In genomic region chr1:89274431-89274857, GRCh38 we compare ENCODE assay signal across 9 cellular contexts. TPM values are rescaled to one million over a fixed set of nuclear protein-coding genes. Genes with fewer than 3 reads are reported as not detected.
DNase-seq lines count a peak whose midpoint lies in the region; ATAC-seq and TF ChIP-seq lines count a peak whose summit lies in the region.
"Had no signal": no experiment of that assay in that cellular context is flagged by ENCODE, and none has a peak within 500 bp of the region (broad histone marks: within the 10 kb centered on the region; RNA-seq: fewer than 3 reads in every experiment).

No MANE protein-coding gene starts in this region.

- H3K79me2 ChIP-seq in mammary epithelial cell (ENCODE audit: insufficient read depth, low read length) (no peaks in the 10 kb centered on the region), smooth muscle cell (ENCODE audit: low read depth) (no peaks in the 10 kb centered on the region)

- TF ChIP-seq CTCF in CD4-positive, alpha-beta T cell (IDR thresholded peaks at IDR 0.05) = no peak
- TF ChIP-seq CTCF in mammary epithelial cell (conservative IDR thresholded peaks at IDR 0.05 in 1 of 2, IDR thresholded peaks at IDR 0.05 in 1 of 2; ENCODE audit: extremely low read depth in 1 of 2, insufficient read depth in 1 of 2, low read depth in 1 of 2, low read length in 2 of 2) = no peak
- no peak for TF ChIP-seq CTCF in GM10248 (IDR thresholded peaks at IDR 0.05; ENCODE audit: control extremely low read depth, extremely low read depth, low read depth, missing control alignments)
- no peak for TF ChIP-seq CTCF in smooth muscle cell (IDR thresholded peaks at IDR 0.05; ENCODE audit: borderline replicate concordance, insufficient read depth, poor library complexity, severe bottlenecking)

- peak overlapping the region; percentile 46 for H2AFZ ChIP-seq in mammary epithelial cell (ENCODE audit: low read depth, low read length)
- no peak overlapping the region for H2AFZ ChIP-seq in smooth muscle cell (ENCODE audit: low read depth)

- in situ Hi-C loops in mammary epithelial cell (cut with MboI; ENCODE audit: low sequenced_read_pairs in 2 of 2) = no loop called here

- no peaks in the 10 kb centered on the region for H4K20me1 ChIP-seq in mammary epithelial cell (ENCODE audit: insufficient read depth, low read length)
- H4K20me1 ChIP-seq in smooth muscle cell (ENCODE audit: low read depth) = no peaks in the 10 kb centered on the region

- H3K4me1 ChIP-seq in mammary epithelial cell (ENCODE audit: insufficient read depth, low read length) (peaks cover 6% of the 10 kb centered on the region), smooth muscle cell (ENCODE audit: low read depth) (no peaks in the 10 kb centered on the region)

- dilution Hi-C loops in mammary epithelial cell (cut with HindIII; ENCODE audit: low sequenced_read_pairs) = no loop called here

- no peaks in the 10 kb centered on the region for H3K36me3 ChIP-seq in MG63
- no peaks in the 10 kb centered on the region for H3K36me3 ChIP-seq in mammary epithelial cell (ENCODE audit: insufficient read depth, low read length)
- H3K36me3 ChIP-seq in smooth muscle cell (ENCODE audit: low read depth) = no peaks in the 10 kb centered on the region

- intact Hi-C loops in CD4-positive, alpha-beta T cell (cut with DNase I, micrococcal nuclease) = loop anchor here (5.0 kb wide), 3 partner anchors 38 to 287 kb away; partner anchors contain the start of gene GBP4 (in 1 of the 2)
- intact Hi-C loops in mammary epithelial cell (cut with micrococcal nuclease) = loop anchor here (10.0 kb wide), 1 partner anchor 80 kb away; no protein-coding TSS in a partner anchor
- intact Hi-C loops in posterior cingulate gyrus (cut with DNase I) = no loop called here

- H3K27me3 ChIP-seq in CD4-positive, alpha-beta T cell (ENCODE audit: control insufficient read depth, insufficient read depth, low read length) = no peaks in the 10 kb centered on the region
- H3K27me3 ChIP-seq in MG63 = no peaks in the 10 kb centered on the region
- no peaks in the 10 kb centered on the region for H3K27me3 ChIP-seq in mammary epithelial cell (ENCODE audit: insufficient read depth, low read length)
- H3K27me3 ChIP-seq in smooth muscle cell (ENCODE audit: low read depth) = no peaks in the 10 kb centered on the region

- no peak overlapping the region for H3K4me2 ChIP-seq in mammary epithelial cell (ENCODE audit: insufficient read depth, low read depth, low read length)
- H3K4me2 ChIP-seq in smooth muscle cell = no peak overlapping the region

- WGBS in mammary epithelial cell (ENCODE audit: low coverage, missing lambda C conversion rate) = 10% methylated on average over 2 of the region's 2 CpGs
- 90% methylated on average over 2 of the region's 2 CpGs for WGBS in smooth muscle cell (ENCODE audit: low lambda C conversion rate)

- no peaks in the 10 kb centered on the region for H3K27me3 Mint-ChIP-seq in CD4-positive, alpha-beta T cell
- no peaks in the 10 kb centered on the region for H3K27me3 Mint-ChIP-seq in naive B cell

- peaks cover 83% of the 10 kb centered on the region for H3K4me1 Mint-ChIP-seq in CD4-positive, alpha-beta T cell (ENCODE audit: low read depth)
- H3K4me1 Mint-ChIP-seq in naive B cell = peaks cover 31 to 54% (median 34%) of the 10 kb centered on the region in 3 donors

- H3K27ac ChIP-seq in CD4-positive, alpha-beta T cell (ENCODE audit: low read depth, low read length) = peak overlapping the region; percentile 55
- H3K27ac ChIP-seq in mammary epithelial cell (ENCODE audit: insufficient read depth, low read depth, low read length) = no peak overlapping the region
- H3K27ac ChIP-seq in smooth muscle cell (ENCODE audit: low read depth) = no peak overlapping the region

- CTCF ChIA-PET in CD4-positive, alpha-beta T cell (lab: Charles Lee) = interaction anchor here (0.6 to 2.0 kb wide), 2 partner anchors 84 to 366 kb away, joined by 3 to 5 read pairs; no protein-coding TSS in a partner anchor
- CTCF ChIA-PET in mammary epithelial cell (lab: Charles Lee; ENCODE audit: low non-redundant PET) (no interaction called here), GM10248 (lab: Yijun Ruan, JAX) (interaction anchor here (3.4 kb wide), 1 partner anchor 15 kb away, joined by 10 read pairs; no protein-coding TSS in a partner anchor)

- H3F3A ChIP-seq in smooth muscle cell (ENCODE audit: low read depth) = no peaks in the 10 kb centered on the region

- POLR2A ChIA-PET in CD4-positive, alpha-beta T cell (lab: Charles Lee) = interaction anchor here (0.9 to 10.5 kb wide), 7 partner anchors 12 to 148 kb away, joined by 3 to 154 read pairs (median 19); partner anchors contain the start of genes GBP2 and GBP4
- POLR2A ChIA-PET in GM10248 (lab: Yijun Ruan, JAX) = no interaction called here

- peak overlapping the region; percentile 85 for H3K27ac Mint-ChIP-seq in CD4-positive, alpha-beta T cell
- H3K27ac Mint-ChIP-seq in naive B cell = peak overlapping the region in 1 of 6 donors; percentile 39

- H3K4me3 Mint-ChIP-seq in CD4-positive, alpha-beta T cell = peak overlapping the region; percentile 87
- peak overlapping the region in 5 of 8 donors; percentile 11 to 68 (median 44) for H3K4me3 Mint-ChIP-seq in naive B cell

- BruUV-seq in mammary epithelial cell (replicated peaks; lab: Mats Ljungman, UMichigan) = no TSS peak

- DNase-seq in CD4-positive, alpha-beta T cell = no peak
- DNase-seq in MG63 = peak; percentile 12
- peak; percentile 79 for DNase-seq in mammary epithelial cell
- no peak for DNase-seq in naive B cell
- DNase-seq in GM10248 (ENCODE audit: extremely low spot score) = no peak
- DNase-seq in SHP77 (lab: John Stamatoyannopoulos, UW) = no peak
- DNase-seq in smooth muscle cell (lab: John Stamatoyannopoulos, UW; ENCODE audit: unreplicated experiment) = no peak
- no peak for DNase-seq in posterior cingulate gyrus
- DNase-seq: activated CD8-positive, alpha-beta memory T cell treated with anti-CD3 and anti-CD28 coated beads for 24 hours had no signal

- peaks cover 2% of the 10 kb centered on the region for H3K9me3 Mint-ChIP-seq in CD4-positive, alpha-beta T cell
- H3K9me3 Mint-ChIP-seq in naive B cell = peaks cover 0 to 6% (median 3%) of the 10 kb centered on the region in 7 donors

- H3K9ac ChIP-seq in mammary epithelial cell (ENCODE audit: insufficient read depth, low read length) (no peak overlapping the region), smooth muscle cell (ENCODE audit: low read depth) (no peak overlapping the region)

- no peak overlapping the region for H3K4me3 ChIP-seq in MG63
- no peak overlapping the region for H3K4me3 ChIP-seq in mammary epithelial cell (replicated peaks in 1 of 3; ENCODE audit: insufficient read depth in 1 of 3, low read depth in 2 of 3, low read length in 3 of 3)
- H3K4me3 ChIP-seq in smooth muscle cell = no peak overlapping the region

- no peak for ATAC-seq in CD4-positive, alpha-beta T cell (ENCODE audit: poor library complexity)
- no peak for ATAC-seq in naive B cell (ENCODE audit: low read depth in 2 of 2)

- H3K9me3 ChIP-seq in CD4-positive, alpha-beta T cell (ENCODE audit: control insufficient read depth, low read length) = no peaks in the 10 kb centered on the region
- H3K9me3 ChIP-seq in MG63 (no peaks in the 10 kb centered on the region), mammary epithelial cell (replicated peaks; ENCODE audit: insufficient read depth, low read length) (no peaks in the 10 kb centered on the region), smooth muscle cell (replicated peaks; ENCODE audit: low read depth) (no peaks in the 10 kb centered on the region)

- peaks cover 24% of the 10 kb centered on the region for H3K36me3 Mint-ChIP-seq in CD4-positive, alpha-beta T cell (ENCODE audit: low read depth)
- H3K36me3 Mint-ChIP-seq in naive B cell = peaks cover 0 to 7% of the 10 kb centered on the region in 2 donors

RNA-seq across cellular contexts. Expression of gene GBP5, which starts 1.8 kb away (rescaled TPM):
- total RNA-seq in CD4-positive, alpha-beta T cell = 10 to 100 TPM; 51.4 to 52.9 TPM
- total RNA-seq in MG63 (2014; rRNA removed; shearing (Covaris generic); ENCODE audit: low replicate concordance) = 0.26 and 4.6 TPM in 2 replicates
- total RNA-seq in mammary epithelial cell = not detected
- polyA plus RNA-seq in mammary epithelial cell = not detected
- polyA minus RNA-seq in mammary epithelial cell = not detected
- 10 to 100 TPM in 2 of 6 donors, 1 to 10 TPM in 4; 2.6 to 22.4 (median 8.9) TPM for polyA plus RNA-seq in naive B cell (ENCODE audit: low read depth in 6 of 6)
- not detected in 2 replicates for total RNA-seq in smooth muscle cell
- polyA plus RNA-seq in smooth muscle cell = not detected in 2 replicates

Comparison
In these comparisons a context has a peak if more than half of its experiments do, and no peak if none do; other contexts are left out.
1. DNase-seq: peak in MG63 (single experiment) and mammary epithelial cell (single experiment); none in CD4-positive, alpha-beta T cell (0 of 10), naive B cell (single experiment), GM10248 (single experiment), SHP77 (0 of 2), smooth muscle cell (single experiment) and posterior cingulate gyrus (0 of 10).